ENCODE assay signal across 8 cellular contexts in the genomic region with DNA sequence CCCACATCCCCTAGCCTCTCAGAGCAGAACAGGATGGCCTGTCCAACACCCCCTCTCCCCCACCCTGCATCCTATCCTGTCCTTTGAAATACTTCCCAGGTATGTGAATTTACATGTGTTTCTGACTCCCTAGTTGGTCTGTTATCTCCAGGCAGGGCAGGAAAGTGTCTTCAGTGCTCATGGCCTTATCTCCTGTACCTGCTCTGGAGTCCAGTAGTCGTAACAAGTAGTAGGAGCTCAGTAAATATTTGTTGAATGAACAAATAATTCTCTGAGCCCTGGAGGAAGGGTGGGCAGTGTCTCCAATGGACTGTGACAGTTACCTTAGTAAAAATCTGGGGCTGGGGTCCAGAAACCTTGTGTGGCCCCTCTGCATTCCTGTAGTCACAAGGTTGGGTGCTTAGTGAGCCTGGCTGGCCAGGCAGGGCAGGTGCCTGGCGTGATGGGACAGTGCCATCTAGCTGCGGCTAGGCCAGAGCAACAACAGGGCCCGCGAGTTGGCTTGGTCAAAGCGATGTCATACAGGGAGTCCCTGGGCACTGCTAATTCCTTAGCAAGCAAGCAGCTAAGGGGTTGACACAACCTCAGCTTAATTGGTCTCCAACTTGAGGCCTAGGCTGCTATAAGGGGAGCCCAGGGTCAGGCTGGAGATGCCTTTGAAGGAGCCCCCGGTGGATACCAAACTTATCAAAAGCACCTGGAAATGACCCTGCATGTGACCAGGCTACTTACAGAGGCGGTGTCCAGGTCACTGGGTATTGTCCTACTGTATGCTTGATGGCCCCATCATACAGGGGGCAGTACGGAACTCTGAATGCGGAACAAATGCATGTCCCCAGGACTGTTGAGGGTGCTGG.
DNase-seq lines count a peak whose midpoint lies in the region; ATAC-seq and TF ChIP-seq lines count a peak whose summit lies in the region.

No MANE protein-coding gene starts in this region.

- no peak overlapping the region for H3K4me3 ChIP-seq in lung

- H3K4me1 ChIP-seq in lung (ENCODE audit: control insufficient read depth in 2 of 2, insufficient read depth in 2 of 2, low read length in 2 of 2): no peaks in the 10 kb centered on the region

- DNase-seq in GM10266 (ENCODE audit: extremely low spot score): peak; percentile 73
- peak; percentile 70 for DNase-seq in NCI-H2227 (lab: John Stamatoyannopoulos, UW; ENCODE audit: unreplicated experiment)
- peak; percentile 27 to 40 for DNase-seq in activated CD4-positive, alpha-beta T cell treated with anti-CD3 and anti-CD28 coated beads for 24 hours (ENCODE audit: low read depth in 2 of 2)
- peak; percentile 47 to 76 for DNase-seq in dermis microvascular lymphatic vessel endothelial cell (ENCODE audit: low read depth in 2 of 2)
- peak; percentile 55 for DNase-seq in lung (ENCODE audit: low spot score)
- peak; percentile 1 to 2 for DNase-seq in stimulated activated CD8-positive, alpha-beta memory T cell treated with anti-CD3 and anti-CD28 coated beads, Interleukin-15, amount 100 ng/mL, for 4 hours (ENCODE audit: low read depth in 2 of 2)

- peak; percentile 93 for TF ChIP-seq CTCF in GM10266 (IDR thresholded peaks at IDR 0.05; ENCODE audit: control insufficient read depth, insufficient read depth, low read depth, missing control alignments)
- TF ChIP-seq CTCF in lung (IDR thresholded peaks at IDR 0.05; ENCODE audit: control extremely low read depth, extremely low read depth): peak; percentile 69

- ATAC-seq in HG02759 (IDR thresholded peaks at IDR 0.05; ENCODE audit: unreplicated experiment) (peak; percentile 61), lung (ENCODE audit: insufficient read depth, low FRiP score) (peak; percentile 86), HG03354 (IDR thresholded peaks at IDR 0.05; ENCODE audit: poor library complexity, severe bottlenecking, unreplicated experiment) (no peak)

- WGBS in lung, 2 donors: 49 to 54% methylated on average over 10 of the region's 10 CpGs

- H3K9me3 ChIP-seq in lung (ENCODE audit: control insufficient read depth in 2 of 2, insufficient read depth in 1 of 2, low read length in 1 of 2): no peaks in the 10 kb centered on the region

- no peak overlapping the region for H3K27ac ChIP-seq in lung (ENCODE audit: low read depth in 1 of 2, low read length in 1 of 2)

- no peaks in the 10 kb centered on the region for H3K36me3 ChIP-seq in lung (ENCODE audit: control insufficient read depth in 2 of 2, insufficient read depth in 2 of 2, low read length in 2 of 2)

- H3K27me3 ChIP-seq in lung (ENCODE audit: control insufficient read depth, insufficient read depth): no peaks in the 10 kb centered on the region

Comparison
In these comparisons a context has a peak if more than half of its experiments do, and no peak if none do; other contexts are left out.
1. DNase-seq: peak in every context shown above with its lines; median percentile 73 in GM10266; 70 in NCI-H2227; 62 in dermis microvascular lymphatic vessel endothelial cell; 55 in lung; 34 in activated CD4-positive, alpha-beta T cell treated with anti-CD3 and anti-CD28 coated beads for 24 hours; 2 in stimulated activated CD8-positive, alpha-beta memory T cell treated with anti-CD3 and anti-CD28 coated beads, Interleukin-15, amount 100 ng/mL, for 4 hours.